Comparison of ENCODE assay signal across 29 cellular contexts in the genomic region with DNA sequence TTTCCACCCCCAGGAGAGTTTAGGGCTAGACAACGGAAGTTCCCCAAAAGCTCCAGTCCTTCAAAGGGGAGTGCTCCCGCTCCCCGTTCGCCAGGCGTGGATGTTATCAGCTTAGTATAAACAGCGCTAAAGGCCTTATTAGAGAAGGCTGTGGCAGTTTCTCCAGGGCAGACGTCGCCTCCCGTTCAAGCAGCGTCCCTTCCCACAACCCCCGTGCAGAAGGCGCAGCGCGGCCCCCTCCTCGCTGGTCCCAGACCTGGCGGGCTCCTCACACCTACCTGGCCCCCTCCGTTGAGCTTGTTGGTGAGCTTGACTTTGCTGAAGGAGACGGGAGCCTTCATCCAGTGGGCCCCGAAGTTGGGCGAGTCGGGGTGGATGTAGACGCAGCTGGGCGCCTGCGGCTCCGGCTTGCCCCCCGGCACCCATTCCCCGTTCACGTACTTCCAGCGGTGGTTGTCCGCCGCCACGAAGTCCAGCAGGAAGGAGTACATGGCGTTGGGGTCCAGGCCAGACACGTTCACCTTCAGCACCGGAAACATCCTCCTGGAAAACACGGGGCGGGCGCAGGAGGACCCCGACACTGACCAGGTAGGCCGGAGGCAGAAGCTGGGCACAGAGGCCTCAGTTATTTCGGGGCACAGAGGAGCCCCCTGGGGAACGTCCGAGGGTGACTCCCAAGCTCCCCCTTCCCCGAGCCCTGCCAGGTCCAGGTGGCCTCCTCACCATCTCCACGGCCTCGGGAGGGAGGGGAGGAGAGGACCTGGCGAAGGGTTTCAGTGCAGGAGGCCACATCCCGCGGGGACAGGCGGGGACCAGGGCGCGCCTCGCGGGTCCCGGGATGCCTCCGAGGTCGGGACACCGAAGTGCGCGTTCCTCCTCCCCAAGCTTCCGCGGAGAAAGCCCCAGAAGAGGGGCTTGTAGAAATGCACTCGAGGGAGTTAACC. TPM values are rescaled to one million over a fixed set of nuclear protein-coding genes. Genes with fewer than 3 reads are reported as not detected.
DNase-seq lines count a peak whose midpoint lies in the region; ATAC-seq and TF ChIP-seq lines count a peak whose summit lies in the region.
"Had no signal": no experiment of that assay in that cellular context is flagged by ENCODE, and none has a peak within 500 bp of the region (broad histone marks: within the 10 kb centered on the region; RNA-seq: fewer than 3 reads in every experiment).

No MANE protein-coding gene starts in this region.

- H3K9me3 Mint-ChIP-seq in activated B cell treated with CpG ODN at 0.5 μM for 24 hours, result no peaks in the 10 kb centered on the region
- H3K9me3 Mint-ChIP-seq: activated CD8-positive, alpha-beta T cell treated with anti-CD3 and anti-CD28 coated beads for 36 hours; activated naive CD8-positive, alpha-beta T cell treated with anti-CD3 and anti-CD28 coated beads, Interleukin-2, amount 10 ng/mL, durations not matched to agents 7 days and 5 days; stimulated activated effector memory CD8-positive, alpha-beta T cell treated with anti-CD3 and anti-CD28 coated beads, Interleukin-12 subunit alpha, Interleukin-12 subunit beta, amount 100 ng/mL, for 72 hours had no signal

- intact Hi-C loops in activated B cell treated with CpG ODN at 0.5 μM for 24 hours (cut with micrococcal nuclease), result loop anchor here (5.0 to 10.0 kb wide), 2 partner anchors 36 to 88 kb away; no protein-coding TSS in a partner anchor

- H3K27ac ChIP-seq in iPS-18a (ENCODE audit: low read length) (no peak overlapping the region), osteoblast (ENCODE audit: low read depth, low read length) (no peak overlapping the region)
- H3K27ac ChIP-seq: brain microvascular endothelial cell, coronary artery, epithelial cell of prostate, foreskin keratinocyte, SK-N-MC, thoracic aorta had no signal

- peak overlapping the region; percentile 12 for H3K4me3 Mint-ChIP-seq in activated B cell treated with CpG ODN at 0.5 μM for 24 hours
- H3K4me3 Mint-ChIP-seq: activated CD8-positive, alpha-beta T cell treated with anti-CD3 and anti-CD28 coated beads for 36 hours; activated naive CD8-positive, alpha-beta T cell treated with anti-CD3 and anti-CD28 coated beads, Interleukin-2, amount 10 ng/mL, durations not matched to agents 7 days and 5 days; stimulated activated effector memory CD8-positive, alpha-beta T cell treated with anti-CD3 and anti-CD28 coated beads, Interleukin-12 subunit alpha, Interleukin-12 subunit beta, amount 100 ng/mL, for 72 hours had no signal

- no peak overlapping the region for H2AFZ ChIP-seq in osteoblast (ENCODE audit: low read length)

- H3K27me3 Mint-ChIP-seq in activated B cell treated with CpG ODN at 0.5 μM for 24 hours, result peaks cover 64% of the 10 kb centered on the region

- H3K36me3 Mint-ChIP-seq in activated B cell treated with CpG ODN at 0.5 μM for 24 hours (ENCODE audit: low read depth), result no peaks in the 10 kb centered on the region
- H3K36me3 Mint-ChIP-seq: activated naive CD8-positive, alpha-beta T cell treated with anti-CD3 and anti-CD28 coated beads, Interleukin-2, amount 10 ng/mL, durations not matched to agents 7 days and 5 days; CD4-positive, alpha-beta memory T cell; stimulated activated effector memory CD8-positive, alpha-beta T cell treated with anti-CD3 and anti-CD28 coated beads, Interleukin-12 subunit alpha, Interleukin-12 subunit beta, amount 100 ng/mL, for 72 hours had no signal

- no peak overlapping the region for H3K27ac Mint-ChIP-seq in activated B cell treated with CpG ODN at 0.5 μM for 24 hours
- H3K27ac Mint-ChIP-seq: activated CD8-positive, alpha-beta T cell treated with anti-CD3 and anti-CD28 coated beads for 36 hours; activated naive CD8-positive, alpha-beta T cell treated with anti-CD3 and anti-CD28 coated beads, Interleukin-2, amount 10 ng/mL, durations not matched to agents 7 days and 5 days; CD4-positive, alpha-beta memory T cell; stimulated activated effector memory CD8-positive, alpha-beta T cell treated with anti-CD3 and anti-CD28 coated beads, Interleukin-12 subunit alpha, Interleukin-12 subunit beta, amount 100 ng/mL, for 72 hours had no signal

- peaks cover 28% of the 10 kb centered on the region for H3K4me1 Mint-ChIP-seq in activated B cell treated with CpG ODN at 0.5 μM for 24 hours

- H3K27me3 ChIP-seq in iPS-18a (ENCODE audit: control insufficient read depth, insufficient read depth, low read length) (peaks cover 98% of the 10 kb centered on the region), osteoblast (ENCODE audit: insufficient read depth, low read length) (peaks cover 41% of the 10 kb centered on the region)

- no peaks in the 10 kb centered on the region for H4K20me1 ChIP-seq in osteoblast (ENCODE audit: insufficient read depth, low read length)

- H3K4me3 ChIP-seq in GM12865 (ENCODE audit: low read depth, low read length) (peak overlapping the region; percentile 65), iPS-18a (ENCODE audit: low read length) (peak overlapping the region; percentile 67), osteoblast (ENCODE audit: insufficient read depth, low read length) (no peak overlapping the region)
- H3K4me3 ChIP-seq: HAP-1, SK-N-MC, thoracic aorta had no signal

- DNase-seq in GM12865 (ENCODE audit: low read depth), result no peak
- DNase-seq in activated B cell treated with CpG ODN at 0.5 μM for 24 hours, result no peak
- peak; percentile 57 for DNase-seq in osteoblast (ENCODE audit: insufficient read length, low spot score, missing footprints)
- no peak for DNase-seq in GM10248 (ENCODE audit: extremely low spot score)
- no peak for DNase-seq in cortex of kidney (lab: John Stamatoyannopoulos, UW)
- no peak for DNase-seq in DMS79 treated with DMSO at 0.1 percent for 48 hours (lab: John Stamatoyannopoulos, UW)
- no peak for DNase-seq in NCI-H1436 treated with DMSO at 0.1 percent for 48 hours (lab: John Stamatoyannopoulos, UW)
- DNase-seq: activated CD8-positive, alpha-beta T cell treated with anti-CD3 and anti-CD28 coated beads for 36 hours; activated naive CD8-positive, alpha-beta T cell treated with anti-CD3 and anti-CD28 coated beads, Interleukin-2, amount 10 ng/mL, durations not matched to agents 7 days and 5 days; activated T-cell treated with anti-CD3 and anti-CD28 coated beads, Interleukin-2, amount 50 U/mL, for 48 hours; brain microvascular endothelial cell; CD4-positive, alpha-beta memory T cell; foreskin keratinocyte; hypothalamus; KG1; NCI-H2029; NCI-H446 treated with DMSO at 0.1 percent for 48 hours had no signal

- H3K9ac ChIP-seq in iPS-18a (ENCODE audit: low read length), result no peak overlapping the region

- no peak for ATAC-seq in activated B cell treated with CpG ODN at 0.5 μM for 24 hours (ENCODE audit: low read depth)
- ATAC-seq: activated CD8-positive, alpha-beta T cell treated with anti-CD3 and anti-CD28 coated beads for 36 hours; foreskin keratinocyte; sciatic nerve; stimulated activated effector memory CD8-positive, alpha-beta T cell treated with anti-CD3 and anti-CD28 coated beads, Interleukin-12 subunit alpha, Interleukin-12 subunit beta, amount 100 ng/mL, for 72 hours had no signal

- no peaks in the 10 kb centered on the region for H3K9me3 ChIP-seq in iPS-18a (ENCODE audit: control insufficient read depth, low read depth, low read length)
- H3K9me3 ChIP-seq in osteoblast (ENCODE audit: low read depth, low read length), result no peaks in the 10 kb centered on the region
- H3K9me3 ChIP-seq: HAP-1, thoracic aorta had no signal

- TF ChIP-seq CTCF in GM12865 (IDR thresholded peaks at IDR 0.05; ENCODE audit: insufficient read depth, low read depth, low read length, missing control alignments) (no peak), activated B cell treated with CpG ODN at 0.5 μM for 24 hours (IDR thresholded peaks at IDR 0.05) (no peak), osteoblast (IDR thresholded peaks at IDR 0.05; ENCODE audit: extremely low read depth, low read depth, low read length) (no peak), GM10248 (IDR thresholded peaks at IDR 0.05; ENCODE audit: control extremely low read depth, extremely low read depth, low read depth, missing control alignments) (no peak)

- CTCF ChIA-PET in activated B cell treated with CpG ODN at 0.5 μM for 24 hours (lab: Charles Lee) (no interaction called here), GM10248 (lab: Yijun Ruan, JAX) (interaction anchor here (0.9 kb wide), 1 partner anchor 9 kb away, joined by 3 read pairs; no protein-coding TSS in a partner anchor)

- no peaks in the 10 kb centered on the region for H3K79me2 ChIP-seq in osteoblast (ENCODE audit: insufficient read depth, low read length)

- POLR2A ChIA-PET in activated B cell treated with CpG ODN at 0.5 μM for 24 hours (lab: Charles Lee), result no interaction called here
- POLR2A ChIA-PET in GM10248 (lab: Yijun Ruan, JAX), result no interaction called here

- H3K4me1 ChIP-seq in iPS-18a (ENCODE audit: control insufficient read depth, low read depth, low read length) (peaks cover 20% of the 10 kb centered on the region), osteoblast (ENCODE audit: insufficient read depth, low read length) (no peaks in the 10 kb centered on the region)
- H3K4me1 ChIP-seq: foreskin keratinocyte, HAP-1 had no signal

- no peaks in the 10 kb centered on the region for H3K36me3 ChIP-seq in iPS-18a (ENCODE audit: control insufficient read depth, low read depth, low read length)
- H3K36me3 ChIP-seq in osteoblast (ENCODE audit: insufficient read depth, low read length), result no peaks in the 10 kb centered on the region
- H3K36me3 ChIP-seq: brain microvascular endothelial cell, HAP-1, thoracic aorta had no signal

- no peak overlapping the region for H3K4me2 ChIP-seq in osteoblast (ENCODE audit: insufficient read depth, low read length)

RNA-seq across cellular contexts. Expression of a gene that starts 1.1 kb away (rescaled TPM):
- total RNA-seq in activated B cell treated with CpG ODN at 0.5 μM for 24 hours (0.10 and 0.24 TPM in 2 replicates), osteoblast (not detected in 2 replicates)
- total RNA-seq: activated CD8-positive, alpha-beta T cell treated with anti-CD3 and anti-CD28 coated beads for 36 hours; activated naive CD8-positive, alpha-beta T cell treated with anti-CD3 and anti-CD28 coated beads, Interleukin-2, amount 10 ng/mL, durations not matched to agents 7 days and 5 days; CD4-positive, alpha-beta memory T cell; foreskin keratinocyte; mononuclear cell; omental fat pad; RPMI7951; sciatic nerve; T-helper 2 cell treated with Interferon-gamma antibody and Interleukin-4, amounts not matched to agents 100 ng/mL and 5 ng/mL, for 36 hours; thoracic aorta had no signal
